ENCODE assay signal across 11 cellular contexts in the genomic region with DNA sequence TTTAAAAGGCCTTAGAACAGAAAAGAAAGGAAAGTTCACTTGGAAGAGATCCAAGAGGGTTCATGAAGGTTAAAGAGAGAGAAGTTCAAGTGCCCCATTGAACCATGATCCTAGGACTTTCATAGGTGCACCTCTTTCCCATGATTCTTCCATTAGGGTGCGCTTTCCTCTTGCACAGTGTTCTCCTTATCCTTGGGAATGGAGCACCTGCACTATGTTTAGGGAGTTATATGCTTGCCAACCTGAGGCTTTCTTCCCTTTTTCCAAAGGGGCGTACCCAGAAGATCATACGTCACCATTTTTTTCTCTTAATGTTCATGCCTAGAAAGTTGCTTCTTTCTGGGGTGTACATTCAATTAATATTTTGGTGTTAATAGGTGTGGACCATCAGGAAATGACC.
"Had no signal": no experiment of that assay in that cellular context is flagged by ENCODE, and none has a peak within 500 bp of the region (broad histone marks: within the 10 kb centered on the region; RNA-seq: fewer than 3 reads in every experiment).

No MANE protein-coding gene starts in this region.

- FAIRE-seq: H1, H54 had no signal

- ATAC-seq: GM23338, HCT116 had no signal

- H3K4me3 ChIP-seq: GM23248, GM23338, HAP-1 had no signal

- H3K27ac ChIP-seq: GM23248 had no signal

- DNase-seq: GM23248, GOT3, H7, H9, HCEC 1CT, HFFc6 had no signal

- H3K36me3 ChIP-seq: HAP-1 had no signal

- H3K4me1 ChIP-seq: HAP-1 had no signal

- H3K9me3 ChIP-seq: HAP-1 had no signal
